1 cellular context compared by ENCODE assay signal in the genomic region with DNA sequence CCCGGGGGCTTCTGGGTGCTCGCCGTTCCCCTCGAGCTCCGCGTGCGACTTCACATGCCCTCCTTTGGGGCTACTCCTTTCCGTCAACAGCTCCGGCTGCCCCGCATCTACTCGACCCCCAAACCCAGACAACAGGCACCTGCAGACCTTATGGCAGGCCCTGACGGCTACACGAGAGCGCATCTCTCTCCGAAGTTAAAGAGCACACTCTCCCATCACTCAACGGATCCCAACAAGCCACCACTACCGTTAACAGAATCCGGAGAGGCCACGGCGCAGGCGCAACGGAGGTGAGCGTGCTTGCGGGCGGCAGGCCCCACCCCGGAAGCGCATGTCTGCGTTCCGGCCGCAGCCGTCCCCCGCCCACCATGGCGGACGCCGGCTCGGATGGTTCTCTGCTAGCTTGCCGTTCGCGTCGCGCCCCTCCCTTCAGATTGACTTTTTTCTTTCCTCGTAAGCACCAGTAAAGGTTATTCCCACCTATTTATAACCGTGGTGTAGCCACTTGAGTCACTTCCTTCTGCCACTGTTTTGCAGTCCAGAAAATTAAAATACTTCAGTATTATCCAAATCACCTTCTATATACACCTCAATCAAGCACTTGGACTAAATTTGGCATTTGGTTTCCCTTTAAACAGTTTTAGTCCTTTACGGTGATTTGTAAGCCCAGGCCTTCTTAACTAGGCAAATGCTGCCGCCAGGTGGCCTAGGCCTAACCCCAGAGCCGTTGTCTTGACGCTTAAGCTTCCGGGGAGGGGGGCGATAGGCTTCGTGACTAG.
TF ChIP-seq lines count a peak whose summit lies in the region.

A gene (minus strand): TSS at position 269 of the 779 bp plus-strand sequence. CDS start 86 bp downstream, at position 183.

TF ChIP-seq in K562, 482 proteins besides CTCF, POLR2A, EP300 and RAD21 (continued from another document and continues in another):
- TF ChIP-seq, protein P1, sequence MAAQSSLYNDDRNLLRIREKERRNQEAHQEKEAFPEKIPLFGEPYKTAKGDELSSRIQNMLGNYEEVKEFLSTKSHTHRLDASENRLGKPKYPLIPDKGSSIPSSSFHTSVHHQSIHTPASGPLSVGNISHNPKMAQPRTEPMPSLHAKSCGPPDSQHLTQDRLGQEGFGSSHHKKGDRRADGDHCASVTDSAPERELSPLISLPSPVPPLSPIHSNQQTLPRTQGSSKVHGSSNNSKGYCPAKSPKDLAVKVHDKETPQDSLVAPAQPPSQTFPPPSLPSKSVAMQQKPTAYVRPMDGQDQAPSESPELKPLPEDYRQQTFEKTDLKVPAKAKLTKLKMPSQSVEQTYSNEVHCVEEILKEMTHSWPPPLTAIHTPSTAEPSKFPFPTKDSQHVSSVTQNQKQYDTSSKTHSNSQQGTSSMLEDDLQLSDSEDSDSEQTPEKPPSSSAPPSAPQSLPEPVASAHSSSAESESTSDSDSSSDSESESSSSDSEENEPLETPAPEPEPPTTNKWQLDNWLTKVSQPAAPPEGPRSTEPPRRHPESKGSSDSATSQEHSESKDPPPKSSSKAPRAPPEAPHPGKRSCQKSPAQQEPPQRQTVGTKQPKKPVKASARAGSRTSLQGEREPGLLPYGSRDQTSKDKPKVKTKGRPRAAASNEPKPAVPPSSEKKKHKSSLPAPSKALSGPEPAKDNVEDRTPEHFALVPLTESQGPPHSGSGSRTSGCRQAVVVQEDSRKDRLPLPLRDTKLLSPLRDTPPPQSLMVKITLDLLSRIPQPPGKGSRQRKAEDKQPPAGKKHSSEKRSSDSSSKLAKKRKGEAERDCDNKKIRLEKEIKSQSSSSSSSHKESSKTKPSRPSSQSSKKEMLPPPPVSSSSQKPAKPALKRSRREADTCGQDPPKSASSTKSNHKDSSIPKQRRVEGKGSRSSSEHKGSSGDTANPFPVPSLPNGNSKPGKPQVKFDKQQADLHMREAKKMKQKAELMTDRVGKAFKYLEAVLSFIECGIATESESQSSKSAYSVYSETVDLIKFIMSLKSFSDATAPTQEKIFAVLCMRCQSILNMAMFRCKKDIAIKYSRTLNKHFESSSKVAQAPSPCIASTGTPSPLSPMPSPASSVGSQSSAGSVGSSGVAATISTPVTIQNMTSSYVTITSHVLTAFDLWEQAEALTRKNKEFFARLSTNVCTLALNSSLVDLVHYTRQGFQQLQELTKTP (IDR thresholded peaks at IDR 0.05; ENCODE audit: low read depth in 1 of 2, partially characterized antibody in 2 of 2) = peak in 1 of 2 experiments; percentile 44
- TF ChIP-seq KLF1 (tag; IDR thresholded peaks at IDR 0.05) (peak; percentile 65; the same call in 1 of the 2 replicates), SRSF9 (IDR thresholded peaks at IDR 0.05; ENCODE audit: borderline replicate concordance, low read depth, low read length) (no peak), ZNF174 (CRISPR knock-in tag; IDR thresholded peaks at IDR 0.05) (0 out of 2 replicates have a peak, but pooled peaks have one; percentile 26), ZFP30 (CRISPR knock-in tag; IDR thresholded peaks at IDR 0.05; ENCODE audit: borderline replicate concordance) (no peak), NR2F6 (CRISPR knock-in tag; IDR thresholded peaks at IDR 0.05) (peak; percentile 85), MYBL2 (IDR thresholded peaks at IDR 0.05; ENCODE audit: low read depth) (no peak), MYBL2 (CRISPR knock-in tag; IDR thresholded peaks at IDR 0.05; ENCODE audit: borderline replicate concordance) (no peak), CBX2 (IDR thresholded peaks at IDR 0.05; ENCODE audit: insufficient read depth, low read length, poor library complexity, severe bottlenecking) (no peak), ZNF75A (CRISPR knock-in tag; IDR thresholded peaks at IDR 0.05) (peak; percentile 56; the same call in 1 of the 2 replicates), ZNF274 (IDR thresholded peaks at IDR 0.05; ENCODE audit: borderline replicate concordance, low read depth, low read length) (no peak), NUFIP1 (IDR thresholded peaks at IDR 0.05; ENCODE audit: partially characterized antibody) (no peak), POLR2G (IDR thresholded peaks at IDR 0.05; ENCODE audit: low read depth, low read length) (peak; percentile 96), KLF13 (tag; IDR thresholded peaks at IDR 0.05; ENCODE audit: borderline replicate concordance, low read depth) (peak; percentile 63; the same call in 1 of the 2 replicates), U2AF2 (optimal IDR thresholded peaks at IDR 0.05; ENCODE audit: low read depth, low read length) (no peak), ZFP1 (CRISPR knock-in tag; IDR thresholded peaks at IDR 0.05) (0 out of 2 replicates have a peak, but pooled peaks have one; percentile 11), ZNF121 (CRISPR knock-in tag; conservative IDR thresholded peaks at IDR 0.05) (no peak), ELF2 (CRISPR knock-in tag; IDR thresholded peaks at IDR 0.05) (peak; percentile 70; the same call in 1 of the 2 replicates), TRIM24 (IDR thresholded peaks at IDR 0.05) (peak; percentile 42 to 51; a peak in 2 of 4 replicates), ZNF76 (CRISPR knock-in tag; IDR thresholded peaks at IDR 0.05; ENCODE audit: borderline replicate concordance) (peak; percentile 9; the same call in 1 of the 2 replicates), ZNF12 (CRISPR knock-in tag; IDR thresholded peaks at IDR 0.05) (peak; percentile 43; the same call in 1 of the 2 replicates), RBM39 (optimal IDR thresholded peaks at IDR 0.05; ENCODE audit: low read depth, low read length) (peak; percentile 71), EWSR1 (IDR thresholded peaks at IDR 0.05; ENCODE audit: borderline replicate concordance, low read depth, partially characterized antibody) (peak; percentile 95), PHTF2 (CRISPR knock-in tag; IDR thresholded peaks at IDR 0.05) (peak; percentile 76; the same call in 1 of the 2 replicates), HLTF (IDR thresholded peaks at IDR 0.05) (no peak)
- TF ChIP-seq, protein P2, sequence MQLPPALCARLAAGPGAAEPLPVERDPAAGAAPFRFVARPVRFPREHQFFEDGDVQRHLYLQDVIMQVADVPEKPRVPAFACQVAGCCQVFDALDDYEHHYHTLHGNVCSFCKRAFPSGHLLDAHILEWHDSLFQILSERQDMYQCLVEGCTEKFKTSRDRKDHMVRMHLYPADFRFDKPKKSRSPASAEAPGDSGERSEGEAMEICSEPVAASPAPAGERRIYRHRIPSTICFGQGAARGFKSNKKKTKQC (CRISPR knock-in tag; IDR thresholded peaks at IDR 0.05) = peak; percentile 17; the same call in 1 of the 2 replicates
- TF ChIP-seq, protein P3, sequence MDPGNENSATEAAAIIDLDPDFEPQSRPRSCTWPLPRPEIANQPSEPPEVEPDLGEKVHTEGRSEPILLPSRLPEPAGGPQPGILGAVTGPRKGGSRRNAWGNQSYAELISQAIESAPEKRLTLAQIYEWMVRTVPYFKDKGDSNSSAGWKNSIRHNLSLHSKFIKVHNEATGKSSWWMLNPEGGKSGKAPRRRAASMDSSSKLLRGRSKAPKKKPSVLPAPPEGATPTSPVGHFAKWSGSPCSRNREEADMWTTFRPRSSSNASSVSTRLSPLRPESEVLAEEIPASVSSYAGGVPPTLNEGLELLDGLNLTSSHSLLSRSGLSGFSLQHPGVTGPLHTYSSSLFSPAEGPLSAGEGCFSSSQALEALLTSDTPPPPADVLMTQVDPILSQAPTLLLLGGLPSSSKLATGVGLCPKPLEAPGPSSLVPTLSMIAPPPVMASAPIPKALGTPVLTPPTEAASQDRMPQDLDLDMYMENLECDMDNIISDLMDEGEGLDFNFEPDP (CRISPR knock-in tag; IDR thresholded peaks at IDR 0.05) = 0 out of 2 replicates have a peak, but pooled peaks have one; percentile 32
- TF ChIP-seq, protein P4, sequence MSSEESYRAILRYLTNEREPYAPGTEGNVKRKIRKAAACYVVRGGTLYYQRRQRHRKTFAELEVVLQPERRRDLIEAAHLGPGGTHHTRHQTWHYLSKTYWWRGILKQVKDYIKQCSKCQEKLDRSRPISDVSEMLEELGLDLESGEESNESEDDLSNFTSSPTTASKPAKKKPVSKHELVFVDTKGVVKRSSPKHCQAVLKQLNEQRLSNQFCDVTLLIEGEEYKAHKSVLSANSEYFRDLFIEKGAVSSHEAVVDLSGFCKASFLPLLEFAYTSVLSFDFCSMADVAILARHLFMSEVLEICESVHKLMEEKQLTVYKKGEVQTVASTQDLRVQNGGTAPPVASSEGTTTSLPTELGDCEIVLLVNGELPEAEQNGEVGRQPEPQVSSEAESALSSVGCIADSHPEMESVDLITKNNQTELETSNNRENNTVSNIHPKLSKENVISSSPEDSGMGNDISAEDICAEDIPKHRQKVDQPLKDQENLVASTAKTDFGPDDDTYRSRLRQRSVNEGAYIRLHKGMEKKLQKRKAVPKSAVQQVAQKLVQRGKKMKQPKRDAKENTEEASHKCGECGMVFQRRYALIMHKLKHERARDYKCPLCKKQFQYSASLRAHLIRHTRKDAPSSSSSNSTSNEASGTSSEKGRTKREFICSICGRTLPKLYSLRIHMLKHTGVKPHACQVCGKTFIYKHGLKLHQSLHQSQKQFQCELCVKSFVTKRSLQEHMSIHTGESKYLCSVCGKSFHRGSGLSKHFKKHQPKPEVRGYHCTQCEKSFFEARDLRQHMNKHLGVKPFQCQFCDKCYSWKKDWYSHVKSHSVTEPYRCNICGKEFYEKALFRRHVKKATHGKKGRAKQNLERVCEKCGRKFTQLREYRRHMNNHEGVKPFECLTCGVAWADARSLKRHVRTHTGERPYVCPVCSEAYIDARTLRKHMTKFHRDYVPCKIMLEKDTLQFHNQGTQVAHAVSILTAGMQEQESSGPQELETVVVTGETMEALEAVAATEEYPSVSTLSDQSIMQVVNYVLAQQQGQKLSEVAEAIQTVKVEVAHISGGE (CRISPR knock-in tag; IDR thresholded peaks at IDR 0.05) = peak; percentile 83 to 96 (median 95)
- TF ChIP-seq, protein P5, sequence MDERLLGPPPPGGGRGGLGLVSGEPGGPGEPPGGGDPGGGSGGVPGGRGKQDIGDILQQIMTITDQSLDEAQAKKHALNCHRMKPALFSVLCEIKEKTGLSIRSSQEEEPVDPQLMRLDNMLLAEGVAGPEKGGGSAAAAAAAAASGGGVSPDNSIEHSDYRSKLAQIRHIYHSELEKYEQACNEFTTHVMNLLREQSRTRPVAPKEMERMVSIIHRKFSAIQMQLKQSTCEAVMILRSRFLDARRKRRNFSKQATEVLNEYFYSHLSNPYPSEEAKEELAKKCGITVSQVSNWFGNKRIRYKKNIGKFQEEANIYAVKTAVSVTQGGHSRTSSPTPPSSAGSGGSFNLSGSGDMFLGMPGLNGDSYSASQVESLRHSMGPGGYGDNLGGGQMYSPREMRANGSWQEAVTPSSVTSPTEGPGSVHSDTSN (CRISPR knock-in tag; IDR thresholded peaks at IDR 0.05; ENCODE audit: low read depth) = no peak
- TF ChIP-seq, protein P5 (tag; conservative IDR thresholded peaks at IDR 0.05; ENCODE audit: low read depth) = peak; percentile 68
- TF ChIP-seq, protein P6, sequence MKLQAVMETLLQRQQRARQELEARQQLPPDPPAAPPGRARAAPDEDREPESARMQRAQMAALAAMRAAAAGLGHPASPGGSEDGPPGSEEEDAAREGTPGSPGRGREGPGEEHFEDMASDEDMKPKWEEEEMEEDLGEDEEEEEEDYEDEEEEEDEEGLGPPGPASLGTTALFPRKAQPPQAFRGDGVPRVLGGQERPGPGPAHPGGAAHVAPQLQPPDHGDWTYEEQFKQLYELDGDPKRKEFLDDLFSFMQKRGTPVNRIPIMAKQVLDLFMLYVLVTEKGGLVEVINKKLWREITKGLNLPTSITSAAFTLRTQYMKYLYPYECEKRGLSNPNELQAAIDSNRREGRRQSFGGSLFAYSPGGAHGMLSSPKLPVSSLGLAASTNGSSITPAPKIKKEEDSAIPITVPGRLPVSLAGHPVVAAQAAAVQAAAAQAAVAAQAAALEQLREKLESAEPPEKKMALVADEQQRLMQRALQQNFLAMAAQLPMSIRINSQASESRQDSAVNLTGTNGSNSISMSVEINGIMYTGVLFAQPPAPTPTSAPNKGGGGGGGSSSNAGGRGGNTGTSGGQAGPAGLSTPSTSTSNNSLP (IDR thresholded peaks at IDR 0.05; ENCODE audit: borderline replicate concordance, low read depth, low read length) = no peak
- TF ChIP-seq, protein P7, sequence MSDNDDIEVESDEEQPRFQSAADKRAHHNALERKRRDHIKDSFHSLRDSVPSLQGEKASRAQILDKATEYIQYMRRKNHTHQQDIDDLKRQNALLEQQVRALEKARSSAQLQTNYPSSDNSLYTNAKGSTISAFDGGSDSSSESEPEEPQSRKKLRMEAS (CRISPR knock-in tag; IDR thresholded peaks at IDR 0.05) = peak; percentile 88
- TF ChIP-seq, protein P8, sequence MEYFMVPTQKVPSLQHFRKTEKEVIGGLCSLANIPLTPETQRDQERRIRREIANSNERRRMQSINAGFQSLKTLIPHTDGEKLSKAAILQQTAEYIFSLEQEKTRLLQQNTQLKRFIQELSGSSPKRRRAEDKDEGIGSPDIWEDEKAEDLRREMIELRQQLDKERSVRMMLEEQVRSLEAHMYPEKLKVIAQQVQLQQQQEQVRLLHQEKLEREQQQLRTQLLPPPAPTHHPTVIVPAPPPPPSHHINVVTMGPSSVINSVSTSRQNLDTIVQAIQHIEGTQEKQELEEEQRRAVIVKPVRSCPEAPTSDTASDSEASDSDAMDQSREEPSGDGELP (CRISPR knock-in tag; IDR thresholded peaks at IDR 0.05; ENCODE audit: borderline replicate concordance) = peak; percentile 73
- TF ChIP-seq, protein P9, sequence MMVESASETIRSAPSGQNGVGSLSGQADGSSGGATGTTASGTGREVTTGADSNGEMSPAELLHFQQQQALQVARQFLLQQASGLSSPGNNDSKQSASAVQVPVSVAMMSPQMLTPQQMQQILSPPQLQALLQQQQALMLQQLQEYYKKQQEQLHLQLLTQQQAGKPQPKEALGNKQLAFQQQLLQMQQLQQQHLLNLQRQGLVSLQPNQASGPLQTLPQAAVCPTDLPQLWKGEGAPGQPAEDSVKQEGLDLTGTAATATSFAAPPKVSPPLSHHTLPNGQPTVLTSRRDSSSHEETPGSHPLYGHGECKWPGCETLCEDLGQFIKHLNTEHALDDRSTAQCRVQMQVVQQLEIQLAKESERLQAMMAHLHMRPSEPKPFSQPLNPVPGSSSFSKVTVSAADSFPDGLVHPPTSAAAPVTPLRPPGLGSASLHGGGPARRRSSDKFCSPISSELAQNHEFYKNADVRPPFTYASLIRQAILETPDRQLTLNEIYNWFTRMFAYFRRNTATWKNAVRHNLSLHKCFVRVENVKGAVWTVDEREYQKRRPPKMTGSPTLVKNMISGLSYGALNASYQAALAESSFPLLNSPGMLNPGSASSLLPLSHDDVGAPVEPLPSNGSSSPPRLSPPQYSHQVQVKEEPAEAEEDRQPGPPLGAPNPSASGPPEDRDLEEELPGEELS (CRISPR knock-in tag; IDR thresholded peaks at IDR 0.05; ENCODE audit: borderline replicate concordance) = 0 out of 2 replicates have a peak, but pooled peaks have one; percentile 55
